ENCODE assay signal across 1 cellular context in the genomic region with DNA sequence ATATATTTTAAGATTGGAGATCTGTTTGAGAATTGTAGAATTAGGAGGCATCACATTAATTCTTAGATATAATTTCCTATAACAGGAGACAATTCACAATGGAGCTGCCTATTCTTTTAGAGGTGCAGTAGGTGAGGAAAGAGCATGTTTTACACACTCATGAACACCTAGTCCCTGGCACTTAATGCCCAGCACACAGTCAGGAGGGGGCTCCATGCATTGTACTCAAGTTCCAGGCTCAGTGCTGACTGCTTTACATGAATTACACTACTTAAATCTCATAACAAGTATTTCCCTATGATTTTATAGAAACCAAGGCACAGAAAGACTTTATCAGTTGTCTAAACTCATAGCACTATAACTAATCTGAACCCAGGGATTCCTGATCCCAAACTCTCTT.
TF ChIP-seq lines count a peak whose summit lies in the region.

No MANE protein-coding gene starts in this region.

TF ChIP-seq in A549, 52 proteins besides CTCF, POLR2A, EP300 and RAD21 (continued from another document):
- TF ChIP-seq, protein P1, sequence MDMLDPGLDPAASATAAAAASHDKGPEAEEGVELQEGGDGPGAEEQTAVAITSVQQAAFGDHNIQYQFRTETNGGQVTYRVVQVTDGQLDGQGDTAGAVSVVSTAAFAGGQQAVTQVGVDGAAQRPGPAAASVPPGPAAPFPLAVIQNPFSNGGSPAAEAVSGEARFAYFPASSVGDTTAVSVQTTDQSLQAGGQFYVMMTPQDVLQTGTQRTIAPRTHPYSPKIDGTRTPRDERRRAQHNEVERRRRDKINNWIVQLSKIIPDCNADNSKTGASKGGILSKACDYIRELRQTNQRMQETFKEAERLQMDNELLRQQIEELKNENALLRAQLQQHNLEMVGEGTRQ (IDR thresholded peaks at IDR 0.05): no peak
- TF ChIP-seq BHLHE40 (IDR thresholded peaks at IDR 0.05; ENCODE audit: low read depth, low read length): no peak
